9 cellular contexts compared by ENCODE assay signal in genomic region chr12:50986961-50987737, GRCh38. TPM values are rescaled to one million over a fixed set of nuclear protein-coding genes. Genes with fewer than 3 reads are reported as not detected.
DNase-seq lines count a peak whose midpoint lies in the region; ATAC-seq, FAIRE-seq and TF ChIP-seq lines count a peak whose summit lies in the region.
"Had no signal": no experiment of that assay in that cellular context is flagged by ENCODE, and none has a peak within 500 bp of the region (broad histone marks: within the 10 kb centered on the region; RNA-seq: fewer than 3 reads in every experiment).

No MANE protein-coding gene starts in this region.

- no peaks in the 10 kb centered on the region for H3K9me3 Mint-ChIP-seq in CD8-positive, alpha-beta T cell

- no peaks in the 10 kb centered on the region for H3K4me1 ChIP-seq in CD8-positive, alpha-beta T cell (ENCODE audit: insufficient read depth, low read length)
- H3K4me1 ChIP-seq in lung (ENCODE audit: control insufficient read depth in 2 of 2, insufficient read depth in 2 of 2, low read length in 2 of 2) (peaks cover 0 to 11% of the 10 kb centered on the region in 2 donors), transverse colon (peaks cover 13 to 31% (median 17%) of the 10 kb centered on the region in 4 donors)
- H3K4me1 ChIP-seq in effector memory CD4-positive, alpha-beta T cell (ENCODE audit: control insufficient read depth, insufficient read depth, low read length, poor library complexity, severe bottlenecking): no peaks in the 10 kb centered on the region

- TF ChIP-seq EP300 in transverse colon (IDR thresholded peaks at IDR 0.05; ENCODE audit: low read depth): no peak

- no peak for TF ChIP-seq POLR2A in transverse colon (IDR thresholded peaks at IDR 0.05)

- in situ Hi-C loops in transverse colon (cut with MboI; ENCODE audit: low pct_ligation_motif_present in 1 of 4, low pct_unique_long_range_greater_than_20kb in 1 of 4, low sequenced_read_pairs in 3 of 4): loop anchor here in 1 of 4 donors (10.0 kb wide), 1 partner anchor 162 kb away; no protein-coding TSS in a partner anchor

- no peaks in the 10 kb centered on the region for H3K27me3 ChIP-seq in CD8-positive, alpha-beta T cell (ENCODE audit: insufficient read depth, low read length)
- H3K27me3 ChIP-seq in lung (ENCODE audit: control insufficient read depth, insufficient read depth) (no peaks in the 10 kb centered on the region), transverse colon (no peaks in the 10 kb centered on the region)
- H3K27me3 ChIP-seq in effector memory CD4-positive, alpha-beta T cell (replicated peaks; ENCODE audit: control insufficient read depth, insufficient read depth, low read length, poor library complexity, severe bottlenecking): no peaks in the 10 kb centered on the region

- peaks cover 58% of the 10 kb centered on the region for H3K36me3 Mint-ChIP-seq in CD8-positive, alpha-beta T cell

- peaks cover 27% of the 10 kb centered on the region for H3K36me3 ChIP-seq in CD8-positive, alpha-beta T cell (ENCODE audit: insufficient read depth, low read length)
- peaks cover 21 to 24% of the 10 kb centered on the region in 2 donors for H3K36me3 ChIP-seq in lung (ENCODE audit: control insufficient read depth in 2 of 2, insufficient read depth in 2 of 2, low read length in 2 of 2)
- peaks cover 0 to 14% (median 6%) of the 10 kb centered on the region in 4 donors for H3K36me3 ChIP-seq in transverse colon
- H3K36me3 ChIP-seq in effector memory CD4-positive, alpha-beta T cell (ENCODE audit: control insufficient read depth, insufficient read depth, low read length): peaks cover 30% of the 10 kb centered on the region

- POLR2A ChIA-PET in CD8-positive, alpha-beta T cell (lab: Charles Lee): interaction anchor here (0.5 to 2.0 kb wide), 6 partner anchors 22 to 534 kb away, joined by 3 to 7 read pairs (median 4); no protein-coding TSS in a partner anchor
- POLR2A ChIA-PET in RWPE1 (lab: Yijun Ruan, JAX; ENCODE audit: low non-redundant PET): interaction anchor here (0.5 to 0.6 kb wide), 2 partner anchors 162 to 874 kb away, joined by 3 to 4 read pairs; no protein-coding TSS in a partner anchor

- no peak overlapping the region for H3K4me3 ChIP-seq in CD8-positive, alpha-beta T cell (ENCODE audit: low read depth, low read length)
- no peak overlapping the region for H3K4me3 ChIP-seq in coronary artery
- H3K4me3 ChIP-seq in lung: no peak overlapping the region
- H3K4me3 ChIP-seq in transverse colon: no peak overlapping the region
- H3K4me3 ChIP-seq in effector memory CD4-positive, alpha-beta T cell (ENCODE audit: insufficient read depth, low read depth, low read length, poor library complexity, severe bottlenecking): no peak overlapping the region

- no peaks in the 10 kb centered on the region for H3K9me3 ChIP-seq in CD8-positive, alpha-beta T cell (ENCODE audit: low read length)
- H3K9me3 ChIP-seq in lung (ENCODE audit: control insufficient read depth in 2 of 2, insufficient read depth in 1 of 2, low read length in 1 of 2): no peaks in the 10 kb centered on the region
- no peaks in the 10 kb centered on the region for H3K9me3 ChIP-seq in transverse colon
- H3K9me3 ChIP-seq in effector memory CD4-positive, alpha-beta T cell (ENCODE audit: control insufficient read depth, low read length): no peaks in the 10 kb centered on the region

- peak; percentile 58 for ATAC-seq in CD8-positive, alpha-beta T cell
- ATAC-seq in lung (ENCODE audit: insufficient read depth, low FRiP score): peak; percentile 43

- H3K4me3 Mint-ChIP-seq in CD8-positive, alpha-beta T cell: no peak overlapping the region

- CTCF ChIA-PET in CD8-positive, alpha-beta T cell (lab: Charles Lee): interaction anchor here (0.7 to 5.8 kb wide), 29 partner anchors 9 to 555 kb away, joined by 3 to 97 read pairs (median 4); a partner anchor contains a TSS
- CTCF ChIA-PET in RWPE1 (lab: Yijun Ruan, JAX): interaction anchor here (0.5 to 1.9 kb wide), 9 partner anchors 10 to 162 kb away, joined by 3 to 17 read pairs (median 3); no protein-coding TSS in a partner anchor

- peak overlapping the region; percentile 23 for H3K27ac Mint-ChIP-seq in CD8-positive, alpha-beta T cell

- no peak for TF ChIP-seq CTCF in CD8-positive, alpha-beta T cell (IDR thresholded peaks at IDR 0.05)
- TF ChIP-seq CTCF in RWPE1 (conservative IDR thresholded peaks at IDR 0.05; ENCODE audit: low read depth) (peak; percentile 68), coronary artery (IDR thresholded peaks at IDR 0.05) (peak; percentile 19), lung (IDR thresholded peaks at IDR 0.05; ENCODE audit: control extremely low read depth, extremely low read depth) (peak; percentile 40), transverse colon (IDR thresholded peaks at IDR 0.05) (peak; percentile 45 to 56 (median 50))

- intact Hi-C loops in CD8-positive, alpha-beta T cell (cut with DNase I, micrococcal nuclease): loop anchor here (1.0 to 5.0 kb wide), 5 partner anchors 40 to 483 kb away; partner anchors contain the start of genes ATF1 (in 1 of the 2), DIP2B (in 1 of the 2) and SLC11A2 (in 1 of the 2)
- intact Hi-C loops in transverse colon (cut with DNase I; ENCODE audit: low total_unique reads): loop anchor here (2.0 to 10.0 kb wide), 2 partner anchors 62 to 162 kb away; a partner anchor contains a TSS

- WGBS in lung, 2 donors: 54 to 61% methylated on average over 8 of the region's 8 CpGs
- WGBS in transverse colon (ENCODE audit: low coverage in 1 of 2), 2 donors: 28 to 34% methylated on average over 4 to 8 of the region's 8 CpGs

- no peak overlapping the region for H3K27ac ChIP-seq in CD8-positive, alpha-beta T cell (ENCODE audit: low read depth, low read length)
- H3K27ac ChIP-seq in RWPE1 (no peak overlapping the region), coronary artery (peak overlapping the region; percentile 85 to 92), lung (ENCODE audit: low read depth in 1 of 2, low read length in 1 of 2) (peak overlapping the region in 1 of 2 donors; percentile 12), transverse colon (peak overlapping the region; percentile 54 to 72 (median 68))
- no peak overlapping the region for H3K27ac ChIP-seq in effector memory CD4-positive, alpha-beta T cell (ENCODE audit: insufficient read depth, low read length, poor library complexity, severe bottlenecking)

- DNase-seq in CD8-positive, alpha-beta T cell: peak in 5 of 7 experiments; percentile 18 to 53 (median 30)
- DNase-seq in GM19239 (ENCODE audit: insufficient read length, low spot score) (no peak), RWPE1 (ENCODE audit: low spot score) (peak; percentile 18), coronary artery (ENCODE audit: low spot score) (no peak), lung (ENCODE audit: low spot score) (no peak), transverse colon (peak; percentile 63), NCI-H1092 (lab: John Stamatoyannopoulos, UW) (no peak)
- DNase-seq in effector memory CD4-positive, alpha-beta T cell: no peak

- H3K4me1 Mint-ChIP-seq in CD8-positive, alpha-beta T cell (ENCODE audit: low read depth): peaks cover 6% of the 10 kb centered on the region

- no peaks in the 10 kb centered on the region for H3K27me3 Mint-ChIP-seq in CD8-positive, alpha-beta T cell (ENCODE audit: low read depth)

- peak; percentile 37 for FAIRE-seq in GM19239 (lab: Jason Lieb, UNC)

RNA-seq across cellular contexts. Expression of gene HIGD1C, which starts 34.8 kb away (rescaled TPM):
- total RNA-seq in CD8-positive, alpha-beta T cell: not detected
- not detected for total RNA-seq in lung
- polyA plus RNA-seq in lung: not detected
- not detected for total RNA-seq in transverse colon
- total RNA-seq: activated CD8-positive, alpha-beta memory T cell treated with anti-CD3 and anti-CD28 coated beads for 36 hours had no signal

RNA-seq across cellular contexts. Expression of gene SLC11A2, which starts 39.0 kb away (rescaled TPM):
- total RNA-seq in CD8-positive, alpha-beta T cell: 10 to 100 TPM; 35.1 to 43.1 TPM
- total RNA-seq in lung: 100 to 1,000 TPM; 112 to 129 TPM
- polyA plus RNA-seq in lung: 10 to 100 TPM; 29.2 to 69.2 TPM
- total RNA-seq in transverse colon: 10 to 100 TPM in 3 of 4 donors, 1 to 10 TPM in 1; 9.7 to 48.7 (median 42.5) TPM

Comparison
In these comparisons a context has a peak if more than half of its experiments do, and no peak if none do; other contexts are left out.
1. DNase-seq: peak in CD8-positive, alpha-beta T cell (5 of 7), RWPE1 (single experiment) and transverse colon (single experiment); none in GM19239 (single experiment), coronary artery (single experiment), lung (single experiment), NCI-H1092 (single experiment) and effector memory CD4-positive, alpha-beta T cell (0 of 3).
2. H3K27ac ChIP-seq: peak in coronary artery (2 of 2) and transverse colon (4 of 4); none in CD8-positive, alpha-beta T cell (single experiment), RWPE1 (single experiment) and effector memory CD4-positive, alpha-beta T cell (single experiment).